ENCODE assay signal across 8 cellular contexts in genomic region chr10:25080880-25081581, GRCh38.
DNase-seq lines count a peak whose midpoint lies in the region; ATAC-seq lines count a peak whose summit lies in the region.

No MANE protein-coding gene starts in this region.

- ATAC-seq in GM21447 (IDR thresholded peaks at IDR 0.05; ENCODE audit: unreplicated experiment) (peak; percentile 80), naive B cell (ENCODE audit: low read depth in 2 of 2) (peak in 1 of 2 donors; percentile 48)
- peak; percentile 78 for ATAC-seq in stimulated activated memory B cell treated with anti-CD40 and anti-IgM and Interleukin-4, amounts not matched to agents 10 μg/mL and 1 μg/mL and 100 μg/mL, for 72 hours

- H3K4me3 Mint-ChIP-seq in naive B cell = no peak overlapping the region
- no peak overlapping the region for H3K4me3 Mint-ChIP-seq in stimulated activated memory B cell treated with anti-CD40 and anti-IgM and Interleukin-4, amounts not matched to agents 10 μg/mL and 1 μg/mL and 100 μg/mL, for 72 hours

- no peak overlapping the region for H3K27ac ChIP-seq in epithelial cell of prostate

- H3K27me3 Mint-ChIP-seq in naive B cell = peaks cover 17 to 28% (median 19%) of the 10 kb centered on the region in 3 donors
- no peaks in the 10 kb centered on the region for H3K27me3 Mint-ChIP-seq in stimulated activated memory B cell treated with anti-CD40 and anti-IgM and Interleukin-4, amounts not matched to agents 10 μg/mL and 1 μg/mL and 100 μg/mL, for 72 hours

- H3K4me1 Mint-ChIP-seq in naive B cell = peaks cover 0 to 4% (median 3%) of the 10 kb centered on the region in 3 donors
- H3K4me1 Mint-ChIP-seq in stimulated activated memory B cell treated with anti-CD40 and anti-IgM and Interleukin-4, amounts not matched to agents 10 μg/mL and 1 μg/mL and 100 μg/mL, for 72 hours = peaks cover 6% of the 10 kb centered on the region

- H3K36me3 Mint-ChIP-seq in naive B cell = no peaks in the 10 kb centered on the region
- H3K36me3 Mint-ChIP-seq in stimulated activated memory B cell treated with anti-CD40 and anti-IgM and Interleukin-4, amounts not matched to agents 10 μg/mL and 1 μg/mL and 100 μg/mL, for 72 hours = no peaks in the 10 kb centered on the region

- no peaks in the 10 kb centered on the region for H3K9me3 Mint-ChIP-seq in naive B cell
- no peaks in the 10 kb centered on the region for H3K9me3 Mint-ChIP-seq in stimulated activated memory B cell treated with anti-CD40 and anti-IgM and Interleukin-4, amounts not matched to agents 10 μg/mL and 1 μg/mL and 100 μg/mL, for 72 hours

- no peak overlapping the region for H3K27ac Mint-ChIP-seq in naive B cell
- no peak overlapping the region for H3K27ac Mint-ChIP-seq in stimulated activated memory B cell treated with anti-CD40 and anti-IgM and Interleukin-4, amounts not matched to agents 10 μg/mL and 1 μg/mL and 100 μg/mL, for 72 hours

- peak; percentile 89 for DNase-seq in DMS 273 (lab: John Stamatoyannopoulos, UW; ENCODE audit: unreplicated experiment)
- DNase-seq in HuH-7 (ENCODE audit: low spot score) = peak; percentile 70
- DNase-seq in NOMO-1 treated with dmso at 0.1 percent for 144 hours (lab: John Stamatoyannopoulos, UW; ENCODE audit: unreplicated experiment) = peak; percentile 24
- peak; percentile 10 for DNase-seq in activated CD8-positive, alpha-beta memory T cell treated with anti-CD3 and anti-CD28 coated beads, Interleukin-2, amount 50 U/mL, for 1 hour (ENCODE audit: extremely low read depth)
- DNase-seq in epithelial cell of prostate (ENCODE audit: low read depth, low spot score) = peak; percentile 26
- peak; percentile 24 for DNase-seq in naive B cell

Comparison
In these comparisons a context has a peak if more than half of its experiments do, and no peak if none do; other contexts are left out.
1. DNase-seq: peak in every context shown above with its lines; median percentile 89 in DMS 273; 70 in HuH-7; 26 in epithelial cell of prostate; 24 in NOMO-1 treated with dmso at 0.1 percent for 144 hours; 24 in naive B cell; 10 in activated CD8-positive, alpha-beta memory T cell treated with anti-CD3 and anti-CD28 coated beads, Interleukin-2, amount 50 U/mL, for 1 hour.